25 cellular contexts compared by ENCODE assay signal in genomic region chr2:86697539-86697938, GRCh38. TPM values are rescaled to one million over a fixed set of nuclear protein-coding genes. Genes with fewer than 3 reads are reported as not detected.
DNase-seq lines count a peak whose midpoint lies in the region; ATAC-seq and TF ChIP-seq lines count a peak whose summit lies in the region.
"Had no signal": no experiment of that assay in that cellular context is flagged by ENCODE, and none has a peak within 500 bp of the region (broad histone marks: within the 10 kb centered on the region; RNA-seq: fewer than 3 reads in every experiment).

No MANE protein-coding gene starts in this region.

- peak; percentile 72 for ATAC-seq in esophagus mucosa
- ATAC-seq: foreskin keratinocyte, heart right ventricle, pancreas had no signal

- TF ChIP-seq CTCF in GM10266 (IDR thresholded peaks at IDR 0.05; ENCODE audit: control insufficient read depth, insufficient read depth, low read depth, missing control alignments) (no peak), sigmoid colon (IDR thresholded peaks at IDR 0.05) (no peak)

- no peaks in the 10 kb centered on the region for H3K4me1 ChIP-seq in sigmoid colon
- H3K4me1 ChIP-seq: BE2C, pancreas, upper lobe of left lung had no signal

- H3K9me3 Mint-ChIP-seq in activated CD4-positive, alpha-beta memory T cell treated with anti-CD3 and anti-CD28 coated beads for 36 hours = peaks cover 13% of the 10 kb centered on the region
- H3K9me3 Mint-ChIP-seq in activated CD4-positive, alpha-beta memory T cell treated with anti-CD3 and anti-CD28 coated beads, Interleukin-2, amount 10 ng/mL, durations not matched to agents 7 days and 5 days = peaks cover 11% of the 10 kb centered on the region

- H3K4me3 ChIP-seq in sigmoid colon = no peak overlapping the region
- H3K4me3 ChIP-seq: heart right ventricle, lung, pancreas, upper lobe of left lung had no signal

- H3K4me1 Mint-ChIP-seq in activated CD4-positive, alpha-beta memory T cell treated with anti-CD3 and anti-CD28 coated beads for 36 hours (ENCODE audit: low read depth) = peaks cover 10% of the 10 kb centered on the region
- H3K4me1 Mint-ChIP-seq in activated CD4-positive, alpha-beta memory T cell treated with anti-CD3 and anti-CD28 coated beads, Interleukin-2, amount 10 ng/mL, durations not matched to agents 7 days and 5 days = peaks cover 8% of the 10 kb centered on the region
- H3K4me1 Mint-ChIP-seq: neural crest cell had no signal

- no peak overlapping the region for H3K4me3 Mint-ChIP-seq in activated CD4-positive, alpha-beta memory T cell treated with anti-CD3 and anti-CD28 coated beads for 36 hours
- H3K4me3 Mint-ChIP-seq in activated CD4-positive, alpha-beta memory T cell treated with anti-CD3 and anti-CD28 coated beads, Interleukin-2, amount 10 ng/mL, durations not matched to agents 7 days and 5 days = no peak overlapping the region
- H3K4me3 Mint-ChIP-seq: activated naive CD4-positive, alpha-beta T cell treated with anti-CD3 and anti-CD28 coated beads, Interleukin-2, amount 10 ng/mL, durations not matched to agents 7 days and 5 days; activated T-helper 1 cell treated with anti-CD3 and anti-CD28 coated beads, Interleukin-12 subunit alpha, Interleukin-12 subunit beta, Interleukin-2, Interleukin-4 antibody, amounts not matched to agents 30 ng/mL and 10 ng/mL and 1 ng/mL, durations not matched to agents 14 hours and 24 hours and 36 hours; neural crest cell had no signal

- CTCF ChIA-PET in activated CD4-positive, alpha-beta memory T cell treated with anti-CD3 and anti-CD28 coated beads for 36 hours (lab: Charles Lee) = interaction anchor here (0.6 kb wide), 1 partner anchor 1026 kb away, joined by 3 read pairs; no protein-coding TSS in a partner anchor
- CTCF ChIA-PET in activated CD4-positive, alpha-beta memory T cell treated with anti-CD3 and anti-CD28 coated beads, Interleukin-2, amount 10 ng/mL, durations not matched to agents 7 days and 5 days (lab: Charles Lee) = no interaction called here

- no peak for TF ChIP-seq EP300 in sigmoid colon (IDR thresholded peaks at IDR 0.05)

- peaks cover 8% of the 10 kb centered on the region for H3K36me3 Mint-ChIP-seq in activated CD4-positive, alpha-beta memory T cell treated with anti-CD3 and anti-CD28 coated beads for 36 hours
- peaks cover 9% of the 10 kb centered on the region for H3K36me3 Mint-ChIP-seq in activated CD4-positive, alpha-beta memory T cell treated with anti-CD3 and anti-CD28 coated beads, Interleukin-2, amount 10 ng/mL, durations not matched to agents 7 days and 5 days (ENCODE audit: low read depth)

- POLR2A ChIA-PET in activated CD4-positive, alpha-beta memory T cell treated with anti-CD3 and anti-CD28 coated beads for 36 hours (lab: Charles Lee) = no interaction called here
- POLR2A ChIA-PET in activated CD4-positive, alpha-beta memory T cell treated with anti-CD3 and anti-CD28 coated beads, Interleukin-2, amount 10 ng/mL, durations not matched to agents 7 days and 5 days (lab: Charles Lee) = no interaction called here

- no peak for TF ChIP-seq POLR2A in sigmoid colon (IDR thresholded peaks at IDR 0.05)

- no peak overlapping the region for H3K27ac ChIP-seq in sigmoid colon
- H3K27ac ChIP-seq: foreskin keratinocyte, heart right ventricle, pancreas, upper lobe of left lung had no signal

- DNase-seq in activated CD4-positive, alpha-beta memory T cell treated with anti-CD3 and anti-CD28 coated beads for 36 hours = no peak
- DNase-seq in activated CD4-positive, alpha-beta memory T cell treated with anti-CD3 and anti-CD28 coated beads, Interleukin-2, amount 10 ng/mL, durations not matched to agents 7 days and 5 days = no peak
- peak; percentile 32 for DNase-seq in GM10266 (ENCODE audit: extremely low spot score)
- peak; percentile 31 for DNase-seq in OCI-M1 (lab: John Stamatoyannopoulos, UW)
- DNase-seq in NCI-H1436 (lab: John Stamatoyannopoulos, UW) = no peak
- no peak for DNase-seq in SW 1271 (lab: John Stamatoyannopoulos, UW)
- DNase-seq in sigmoid colon = no peak
- DNase-seq: activated CD4-positive, alpha-beta T cell treated with anti-CD3 and anti-CD28 coated beads for 48 hours; activated naive CD4-positive, alpha-beta T cell treated with anti-CD3 and anti-CD28 coated beads, Interleukin-2, amount 10 ng/mL, durations not matched to agents 7 days and 5 days; BE2C; COR-L47; effector CD8-positive, alpha-beta T cell; heart right ventricle; IMR-90; NCI-H1436 treated with DMSO at 0.1 percent for 48 hours; NCI-H2107; NCI-H446; pancreas; SK-N-SH; upper lobe of left lung had no signal

- no peaks in the 10 kb centered on the region for H3K27me3 ChIP-seq in sigmoid colon
- H3K27me3 ChIP-seq: BE2C, foreskin keratinocyte, heart right ventricle, pancreas, upper lobe of left lung had no signal

- H3K27me3 Mint-ChIP-seq in activated CD4-positive, alpha-beta memory T cell treated with anti-CD3 and anti-CD28 coated beads for 36 hours = no peaks in the 10 kb centered on the region
- H3K27me3 Mint-ChIP-seq in activated CD4-positive, alpha-beta memory T cell treated with anti-CD3 and anti-CD28 coated beads, Interleukin-2, amount 10 ng/mL, durations not matched to agents 7 days and 5 days = peaks cover 11% of the 10 kb centered on the region

- H3K9me3 ChIP-seq in sigmoid colon = peaks cover 0 to 1% (median 0%) of the 10 kb centered on the region in 4 donors
- H3K9me3 ChIP-seq: BE2C, pancreas had no signal

- H3K36me3 ChIP-seq in sigmoid colon = no peaks in the 10 kb centered on the region
- H3K36me3 ChIP-seq: BE2C, heart right ventricle, pancreas, upper lobe of left lung had no signal

- H3K27ac Mint-ChIP-seq in activated CD4-positive, alpha-beta memory T cell treated with anti-CD3 and anti-CD28 coated beads for 36 hours = peak overlapping the region; percentile 25
- no peak overlapping the region for H3K27ac Mint-ChIP-seq in activated CD4-positive, alpha-beta memory T cell treated with anti-CD3 and anti-CD28 coated beads, Interleukin-2, amount 10 ng/mL, durations not matched to agents 7 days and 5 days
- H3K27ac Mint-ChIP-seq: activated naive CD4-positive, alpha-beta T cell treated with anti-CD3 and anti-CD28 coated beads, Interleukin-2, amount 10 ng/mL, durations not matched to agents 7 days and 5 days; activated T-helper 1 cell treated with anti-CD3 and anti-CD28 coated beads, Interleukin-12 subunit alpha, Interleukin-12 subunit beta, Interleukin-2, Interleukin-4 antibody, amounts not matched to agents 30 ng/mL and 10 ng/mL and 1 ng/mL, durations not matched to agents 14 hours and 24 hours and 36 hours had no signal

- intact Hi-C loops in activated CD4-positive, alpha-beta memory T cell treated with anti-CD3 and anti-CD28 coated beads for 36 hours (cut with micrococcal nuclease) = no loop called here
- intact Hi-C loops in sigmoid colon (cut with DNase I) = no loop called here

RNA-seq across cellular contexts. Expression of gene RMND5A, which starts 22.6 kb away (rescaled TPM):
- total RNA-seq in activated CD4-positive, alpha-beta memory T cell treated with anti-CD3 and anti-CD28 coated beads for 36 hours = 10 to 100 TPM; 30.1 to 32.8 TPM
- total RNA-seq in activated CD4-positive, alpha-beta memory T cell treated with anti-CD3 and anti-CD28 coated beads, Interleukin-2, amount 10 ng/mL, durations not matched to agents 7 days and 5 days = 10 to 100 TPM; 27.5 to 29.6 TPM
- total RNA-seq in esophagus mucosa (39.4 TPM), sigmoid colon (10 to 100 TPM; 42.4 to 58.9 (median 52.1) TPM)
- polyA plus RNA-seq in sigmoid colon = 10 to 100 TPM; 19.9 to 35.6 (median 29.4) TPM

Comparison
In these comparisons a context has a peak if more than half of its experiments do, and no peak if none do; other contexts are left out.
1. DNase-seq: peak in GM10266 (single experiment) and OCI-M1 (single experiment); none in activated CD4-positive, alpha-beta memory T cell treated with anti-CD3 and anti-CD28 coated beads for 36 hours (single experiment), activated CD4-positive, alpha-beta memory T cell treated with anti-CD3 and anti-CD28 coated beads, Interleukin-2, amount 10 ng/mL, durations not matched to agents 7 days and 5 days (single experiment), NCI-H1436 (single experiment), SW 1271 (0 of 2) and sigmoid colon (single experiment).